19 cellular contexts compared by ENCODE assay signal in the genomic region with DNA sequence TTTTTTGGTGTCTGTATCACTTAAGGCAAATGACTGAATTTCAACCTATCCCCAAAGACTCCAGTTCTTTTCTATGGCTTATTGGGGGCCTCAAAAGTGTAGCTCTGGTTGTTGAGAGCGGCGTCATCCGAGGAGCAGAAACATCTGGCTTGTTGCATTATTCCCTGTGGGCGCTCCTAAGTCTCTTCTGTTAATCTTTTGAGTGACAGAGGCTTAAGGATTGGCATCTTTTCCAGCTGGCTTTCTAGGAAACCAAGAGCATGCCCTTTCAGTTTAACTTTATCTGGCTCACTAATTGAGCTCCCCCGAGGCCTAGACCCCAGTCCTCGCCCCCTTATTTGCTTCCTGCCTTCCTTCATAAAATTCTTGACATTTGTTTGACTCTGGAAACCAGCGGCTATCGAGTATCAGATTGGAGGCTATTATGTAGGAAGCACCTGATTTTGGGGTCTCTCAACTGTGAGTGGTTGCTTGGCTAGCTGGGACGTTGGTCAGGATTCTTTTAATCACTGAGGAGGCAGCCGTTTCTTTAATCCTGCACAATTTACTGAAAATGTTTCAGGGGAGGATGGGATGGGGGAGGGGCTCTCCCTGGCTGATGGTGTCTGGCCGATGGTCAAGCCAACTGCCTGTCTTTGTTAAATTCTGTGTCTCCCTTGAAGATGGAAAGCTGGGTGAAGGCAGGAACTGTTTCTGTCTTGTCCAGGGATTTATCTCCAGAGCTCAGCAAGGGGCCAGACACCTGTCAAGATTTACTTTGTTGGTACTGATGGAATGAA. TPM values are rescaled to one million over a fixed set of nuclear protein-coding genes. Genes with fewer than 3 reads are reported as not detected.
DNase-seq lines count a peak whose midpoint lies in the region; ATAC-seq and TF ChIP-seq lines count a peak whose summit lies in the region.
"Had no signal": no experiment of that assay in that cellular context is flagged by ENCODE, and none has a peak within 500 bp of the region (broad histone marks: within the 10 kb centered on the region; RNA-seq: fewer than 3 reads in every experiment).

No MANE protein-coding gene starts in this region.

- H2BK15ac ChIP-seq in IMR-90 (ENCODE audit: low read depth, low read length): no peak overlapping the region

- CTCF ChIA-PET in IMR-90 (lab: Yijun Ruan, JAX): interaction anchor here (1.4 kb wide), 1 partner anchor 19 kb away, joined by 4 read pairs; no protein-coding TSS in a partner anchor

- peak overlapping the region; percentile 86 for H3K4me2 ChIP-seq in IMR-90 (ENCODE audit: low read depth, low read length)
- H3K4me2 ChIP-seq: KMS-11 had no signal

- H3K4me3 Mint-ChIP-seq in activated T-helper 1 cell treated with anti-CD3 and anti-CD28 coated beads, Interleukin-12 subunit alpha, Interleukin-12 subunit beta, Interleukin-2, Interleukin-4 antibody, amounts not matched to agents 30 ng/mL and 10 ng/mL and 1 ng/mL, durations not matched to agents 14 hours and 24 hours and 36 hours: no peak overlapping the region
- H3K4me3 Mint-ChIP-seq: activated CD4-positive, alpha-beta T cell treated with anti-CD3 and anti-CD28 coated beads, Interleukin-2, amount 10 ng/mL, durations not matched to agents 7 days and 5 days; activated naive CD8-positive, alpha-beta T cell treated with anti-CD3 and anti-CD28 coated beads for 36 hours; CD8-positive, alpha-beta T cell; T-helper 17 cell had no signal

- no peak overlapping the region for H3K4ac ChIP-seq in IMR-90 (ENCODE audit: low read depth, low read length)

- no peak overlapping the region; the same call in 1 of the 2 replicates for H3K23ac ChIP-seq in IMR-90 (ENCODE audit: low read depth, low read length)

- intact Hi-C loops in IMR-90 (cut with micrococcal nuclease): no loop called here
- intact Hi-C loops in activated T-helper 1 cell treated with anti-CD3 and anti-CD28 coated beads, Interleukin-12 subunit alpha, Interleukin-12 subunit beta, Interleukin-2, Interleukin-4 antibody, amounts not matched to agents 30 ng/mL and 10 ng/mL and 1 ng/mL, durations not matched to agents 14 hours and 24 hours and 36 hours (cut with micrococcal nuclease): no loop called here
- intact Hi-C loops in testis (cut with DNase I; ENCODE audit: low total_unique reads): no loop called here

- H3K36me3 Mint-ChIP-seq in activated T-helper 1 cell treated with anti-CD3 and anti-CD28 coated beads, Interleukin-12 subunit alpha, Interleukin-12 subunit beta, Interleukin-2, Interleukin-4 antibody, amounts not matched to agents 30 ng/mL and 10 ng/mL and 1 ng/mL, durations not matched to agents 14 hours and 24 hours and 36 hours (ENCODE audit: low read depth): no peaks in the 10 kb centered on the region
- H3K36me3 Mint-ChIP-seq: activated naive CD8-positive, alpha-beta T cell treated with anti-CD3 and anti-CD28 coated beads for 36 hours; CD8-positive, alpha-beta T cell had no signal

- H3K9me3 Mint-ChIP-seq in activated T-helper 1 cell treated with anti-CD3 and anti-CD28 coated beads, Interleukin-12 subunit alpha, Interleukin-12 subunit beta, Interleukin-2, Interleukin-4 antibody, amounts not matched to agents 30 ng/mL and 10 ng/mL and 1 ng/mL, durations not matched to agents 14 hours and 24 hours and 36 hours: no peaks in the 10 kb centered on the region
- H3K9me3 Mint-ChIP-seq: activated CD4-positive, alpha-beta T cell treated with anti-CD3 and anti-CD28 coated beads, Interleukin-2, amount 10 ng/mL, durations not matched to agents 7 days and 5 days; activated naive CD8-positive, alpha-beta T cell treated with anti-CD3 and anti-CD28 coated beads for 36 hours; CD8-positive, alpha-beta T cell had no signal

- POLR2A ChIA-PET in IMR-90 (lab: Charles Lee; ENCODE audit: unreplicated experiment): interaction anchor here (0.8 kb wide), 1 partner anchor 477 kb away, joined by 3 read pairs; the partner anchor contains the start of gene COX16

- H2AK9ac ChIP-seq in IMR-90 (replicated peaks; ENCODE audit: low read depth, low read length, poor library complexity): no peak overlapping the region

- H3K9ac ChIP-seq in IMR-90 (ENCODE audit: low read depth, low read length): no peak overlapping the region
- H3K9ac ChIP-seq: KMS-11 had no signal

- H3K27ac ChIP-seq in IMR-90 (ENCODE audit: insufficient read depth, low read length): no peak overlapping the region
- H3K27ac ChIP-seq in testis: no peak overlapping the region
- H3K27ac ChIP-seq: body of pancreas, KMS-11 had no signal

- H4K8ac ChIP-seq in IMR-90 (ENCODE audit: low read depth in 2 of 2, low read length in 2 of 2): no peak overlapping the region

- H3K36me3 ChIP-seq in IMR-90 (ENCODE audit: control insufficient read depth, insufficient read depth, low read length): no peaks in the 10 kb centered on the region
- H3K36me3 ChIP-seq in neuron (ENCODE audit: insufficient read depth, low read length): no peaks in the 10 kb centered on the region
- H3K36me3 ChIP-seq in testis (ENCODE audit: low read depth, missing control alignments): no peaks in the 10 kb centered on the region

- in situ Hi-C loops in IMR-90 (cut with MboI; ENCODE audit: low sequenced_read_pairs): loop anchor here (5.0 kb wide), 1 partner anchor 135 kb away; no protein-coding TSS in a partner anchor

- peaks cover 33% of the 10 kb centered on the region for H3K27me3 Mint-ChIP-seq in activated T-helper 1 cell treated with anti-CD3 and anti-CD28 coated beads, Interleukin-12 subunit alpha, Interleukin-12 subunit beta, Interleukin-2, Interleukin-4 antibody, amounts not matched to agents 30 ng/mL and 10 ng/mL and 1 ng/mL, durations not matched to agents 14 hours and 24 hours and 36 hours (ENCODE audit: insufficient read depth)

- 0 out of 2 replicates have a peak overlapping the region, but pooled peaks have one; percentile 4 for H2AK5ac ChIP-seq in IMR-90 (ENCODE audit: low read depth, low read length)

- no peak for TF ChIP-seq POLR2A in IMR-90 (IDR thresholded peaks at IDR 0.05; ENCODE audit: low read depth, low read length)
- no peak for TF ChIP-seq POLR2A in erythroblast (IDR thresholded peaks at IDR 0.05; ENCODE audit: low read length)
- TF ChIP-seq POLR2A in testis (IDR thresholded peaks at IDR 0.05): no peak

- no peak overlapping the region for H3K18ac ChIP-seq in IMR-90 (ENCODE audit: low read depth, low read length)

- H3K4me1 ChIP-seq in IMR-90 (ENCODE audit: control insufficient read depth, insufficient read depth, low read length): peaks cover 9% of the 10 kb centered on the region
- peaks cover 34% of the 10 kb centered on the region for H3K4me1 ChIP-seq in neuron (ENCODE audit: insufficient read depth, low read length)
- H3K4me1 ChIP-seq in testis: peaks cover 8% of the 10 kb centered on the region

- no peak overlapping the region for H3K14ac ChIP-seq in IMR-90 (replicated peaks; ENCODE audit: low read depth, low read length)

- H3K27me3 ChIP-seq in IMR-90 (ENCODE audit: control insufficient read depth, insufficient read depth, low read length) (0 out of 2 replicates have a peak, but pooled peaks cover 2% of the 10 kb centered on the region), neuron (ENCODE audit: insufficient read depth, low read length) (no peaks in the 10 kb centered on the region), testis (no peaks in the 10 kb centered on the region)
- H3K27me3 ChIP-seq: body of pancreas had no signal

- TF ChIP-seq RAD21 in IMR-90 (IDR thresholded peaks at IDR 0.05; ENCODE audit: low read length): no peak

- peak; percentile 64 for DNase-seq in D341Med (ENCODE audit: low spot score)
- DNase-seq in IMR-90: no peak
- peak; percentile 55 for DNase-seq in ecto neural progenitor cell (ENCODE audit: low spot score)
- DNase-seq in erythroblast (lab: John Stamatoyannopoulos, UW): no peak
- no peak for DNase-seq in activated T-helper 1 cell treated with anti-CD3 and anti-CD28 coated beads, Interleukin-12 subunit alpha, Interleukin-12 subunit beta, Interleukin-2, Interleukin-4 antibody, amounts not matched to agents 30 ng/mL and 10 ng/mL and 1 ng/mL, durations not matched to agents 14 hours and 24 hours and 36 hours (ENCODE audit: low spot score)
- no peak for DNase-seq in testis
- DNase-seq: activated CD4-positive, alpha-beta T cell treated with anti-CD3 and anti-CD28 coated beads, Interleukin-2, amount 10 ng/mL, durations not matched to agents 7 days and 5 days; activated naive CD8-positive, alpha-beta T cell treated with anti-CD3 and anti-CD28 coated beads for 36 hours; body of pancreas; CD8-positive, alpha-beta T cell; GF-D8; MV-4-11; NCI-H1694 treated with DMSO at 0.1 percent for 48 hours; NCI-H345; right cardiac atrium; T-helper 17 cell had no signal

- no peaks in the 10 kb centered on the region for H4K20me1 ChIP-seq in IMR-90 (ENCODE audit: insufficient read depth, low read length)

- H2BK20ac ChIP-seq in IMR-90 (ENCODE audit: low read depth, low read length): no peak overlapping the region

- 0% methylated on average over 1 of the region's 11 CpGs; no CpG with 5 or more reads in 1 of the 2 experiments for WGBS in IMR-90 (ENCODE audit: extremely low coverage in 2 of 2, insufficient read length in 1 of 2), 2 experiments
- WGBS in testis, 2 donors: 35 to 61% methylated on average over 10 to 11 of the region's 11 CpGs

- no peak overlapping the region for H4K5ac ChIP-seq in IMR-90 (ENCODE audit: low read depth, low read length)

- H3K79me1 ChIP-seq in IMR-90 (ENCODE audit: low read depth in 1 of 2, low read length in 2 of 2): peaks cover 2 to 6% of the 10 kb centered on the region in 2 experiments; a peak in 2 of 4 replicates

- no peak overlapping the region for H4K91ac ChIP-seq in IMR-90 (ENCODE audit: insufficient read depth, low read depth, low read length)

- H3K9me1 ChIP-seq in IMR-90 (ENCODE audit: insufficient read depth, low read length): no peaks in the 10 kb centered on the region

- H2BK5ac ChIP-seq in IMR-90 (ENCODE audit: low read depth, low read length, poor library complexity, severe bottlenecking): no peak overlapping the region

- H3K4me3 ChIP-seq in IMR-90 (ENCODE audit: insufficient read depth, low read depth, low read length) (no peak overlapping the region; the same call in 1 of the 2 replicates), neuron (ENCODE audit: low read length) (peak overlapping the region; percentile 92), testis (peak overlapping the region in 1 of 2 donors; percentile 12)
- H3K4me3 ChIP-seq: body of pancreas had no signal

- H3K56ac ChIP-seq in IMR-90 (ENCODE audit: extremely low read depth, insufficient read depth, low read length): no peak overlapping the region

- H3K4me1 Mint-ChIP-seq in activated T-helper 1 cell treated with anti-CD3 and anti-CD28 coated beads, Interleukin-12 subunit alpha, Interleukin-12 subunit beta, Interleukin-2, Interleukin-4 antibody, amounts not matched to agents 30 ng/mL and 10 ng/mL and 1 ng/mL, durations not matched to agents 14 hours and 24 hours and 36 hours (ENCODE audit: low read depth): no peaks in the 10 kb centered on the region

- no peak overlapping the region for H3K27ac Mint-ChIP-seq in activated T-helper 1 cell treated with anti-CD3 and anti-CD28 coated beads, Interleukin-12 subunit alpha, Interleukin-12 subunit beta, Interleukin-2, Interleukin-4 antibody, amounts not matched to agents 30 ng/mL and 10 ng/mL and 1 ng/mL, durations not matched to agents 14 hours and 24 hours and 36 hours
- H3K27ac Mint-ChIP-seq: activated CD4-positive, alpha-beta T cell treated with anti-CD3 and anti-CD28 coated beads, Interleukin-2, amount 10 ng/mL, durations not matched to agents 7 days and 5 days; activated naive CD8-positive, alpha-beta T cell treated with anti-CD3 and anti-CD28 coated beads for 36 hours; CD8-positive, alpha-beta T cell; T-helper 17 cell had no signal

- dilution Hi-C loops in IMR-90 (cut with HindIII; ENCODE audit: low sequenced_read_pairs, unreplicated experiment): no loop called here

- H2AFZ ChIP-seq in IMR-90 (replicated peaks; ENCODE audit: low read length, poor library complexity) (no peak overlapping the region), neuron (ENCODE audit: low read depth, low read length) (no peak overlapping the region)

- no peak for ATAC-seq in IMR-90 (ENCODE audit: low read depth)
- ATAC-seq: body of pancreas; CD8-positive, alpha-beta T cell; right cardiac atrium; T-helper 17 cell had no signal

- no TSS peak for BruUV-seq in IMR-90 (replicated peaks; lab: Mats Ljungman, UMichigan)

- H2BK120ac ChIP-seq in IMR-90 (ENCODE audit: low read depth, low read length): no peak overlapping the region

- H3K9me3 ChIP-seq in IMR-90 (ENCODE audit: control insufficient read depth, insufficient read depth, low read length) (no peaks in the 10 kb centered on the region), neuron (ENCODE audit: low read length) (peaks cover 5% of the 10 kb centered on the region), testis (no peaks in the 10 kb centered on the region)
- H3K9me3 ChIP-seq: body of pancreas had no signal

- no peak for TF ChIP-seq CTCF in IMR-90 (conservative IDR thresholded peaks at IDR 0.05; ENCODE audit: low read depth, low read length)
- no peak for TF ChIP-seq CTCF in testis (IDR thresholded peaks at IDR 0.05)

RNA-seq across cellular contexts. Expression of gene SMOC1, which starts 3.1 kb away (rescaled TPM):
- total RNA-seq in IMR-90 (2012; rRNA removed) (0.90 and 1.1 TPM in 2 replicates), testis (100 to 1,000 TPM; 143 to 248 TPM)
- polyA plus RNA-seq in IMR-90 (2012; rRNA removed) (3.2 and 4.1 TPM in 2 replicates), testis (ENCODE audit: insufficient read depth, low read depth, low replicate concordance) (88.2 TPM)
- 7.7 and 8.9 TPM in 2 replicates for polyA plus RNA-seq in IMR-90 (2012; cell fraction: cytosol; rRNA removed)
- polyA plus RNA-seq in IMR-90 (2012; cell fraction: nucleus; rRNA removed; ENCODE audit: low replicate concordance): 4.5 and 4.7 TPM in 2 replicates
- total RNA-seq in activated T-helper 1 cell treated with anti-CD3 and anti-CD28 coated beads, Interleukin-12 subunit alpha, Interleukin-12 subunit beta, Interleukin-2, Interleukin-4 antibody, amounts not matched to agents 30 ng/mL and 10 ng/mL and 1 ng/mL, durations not matched to agents 14 hours and 24 hours and 36 hours: not detected in 2 replicates
- total RNA-seq: activated CD4-positive, alpha-beta T cell treated with anti-CD3 and anti-CD28 coated beads, Interleukin-2, amount 10 ng/mL, durations not matched to agents 7 days and 5 days; activated naive CD8-positive, alpha-beta T cell treated with anti-CD3 and anti-CD28 coated beads for 36 hours; CD8-positive, alpha-beta T cell; SK-MEL-5; T-helper 17 cell had no signal

Comparison
In these comparisons a context has a peak if more than half of its experiments do, and no peak if none do; other contexts are left out.
1. DNase-seq: peak in D341Med (single experiment) and ecto neural progenitor cell (single experiment); none in IMR-90 (single experiment), erythroblast (0 of 2), activated T-helper 1 cell treated with anti-CD3 and anti-CD28 coated beads, Interleukin-12 subunit alpha, Interleukin-12 subunit beta, Interleukin-2, Interleukin-4 antibody, amounts not matched to agents 30 ng/mL and 10 ng/mL and 1 ng/mL, durations not matched to agents 14 hours and 24 hours and 36 hours (single experiment) and testis (single experiment).
2. RNA of gene SMOC1, which starts 3.1 kb away (total RNA-seq): 143 to 248 TPM in testis; 0.90 to 1.1 TPM in IMR-90 and not detected in activated T-helper 1 cell treated with anti-CD3 and anti-CD28 coated beads, Interleukin-12 subunit alpha, Interleukin-12 subunit beta, Interleukin-2, Interleukin-4 antibody, amounts not matched to agents 30 ng/mL and 10 ng/mL and 1 ng/mL, durations not matched to agents 14 hours and 24 hours and 36 hours; every median in the first group is over 10 times any median in the second.